ENCODE assay signal across 26 cellular contexts in the genomic region with DNA sequence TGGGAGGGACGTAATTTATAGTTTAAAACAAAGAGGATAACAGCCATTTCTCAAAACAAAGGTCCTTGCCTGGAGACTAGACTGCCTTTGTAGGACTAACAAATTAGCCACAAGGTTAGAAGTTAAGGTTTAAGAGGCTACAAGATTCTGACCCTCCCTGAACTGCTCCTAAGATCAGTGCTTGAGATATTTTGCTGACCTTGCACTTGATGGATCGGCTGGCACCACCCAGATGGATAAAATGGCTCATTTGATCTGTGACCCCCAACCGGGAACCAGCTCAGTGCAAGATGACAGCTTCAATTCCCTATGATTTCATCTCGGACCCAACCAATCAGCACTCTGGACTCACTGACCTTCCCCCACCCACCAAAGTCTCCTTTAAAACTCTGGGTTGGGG.
"Had no signal": no experiment of that assay in that cellular context is flagged by ENCODE, and none has a peak within 500 bp of the region (broad histone marks: within the 10 kb centered on the region; RNA-seq: fewer than 3 reads in every experiment).

No MANE protein-coding gene starts in this region.

- H3K27ac ChIP-seq: HL-60, KMS-11, SJSA1, SK-N-MC had no signal

- H3K9ac ChIP-seq: KMS-11 had no signal

- DNase-seq: Kasumi-1, MM.1S, NCI-H1048, NCI-H1105 treated with DMSO at 0.1 percent for 48 hours, NCI-H1417 treated with DMSO at 0.1 percent for 48 hours, NCI-H146, NCI-H1694 treated with DMSO at 0.1 percent for 48 hours, NCI-H2029, NCI-H2081 treated with DMSO at 0.1 percent for 48 hours, NCI-H2171, NCI-H226, NCI-H446, NCI-H510A, NCI-H524 treated with DMSO at 0.1 percent for 48 hours, NCI-H69, NCI-H774, Right ventricle myocardium superior, RPMI8226, SIG-M5, T-helper 2 cell had no signal

- H3K27me3 ChIP-seq: SJSA1 had no signal

- H3K4me3 ChIP-seq: SJSA1, SK-N-MC had no signal

- FAIRE-seq: HTR-8/SVneo, RCC 7860 had no signal

- H3K4me2 ChIP-seq: KMS-11 had no signal

- H3K9me3 ChIP-seq: SJSA1 had no signal
